ENCODE assay signal across 8 cellular contexts in the genomic region with DNA sequence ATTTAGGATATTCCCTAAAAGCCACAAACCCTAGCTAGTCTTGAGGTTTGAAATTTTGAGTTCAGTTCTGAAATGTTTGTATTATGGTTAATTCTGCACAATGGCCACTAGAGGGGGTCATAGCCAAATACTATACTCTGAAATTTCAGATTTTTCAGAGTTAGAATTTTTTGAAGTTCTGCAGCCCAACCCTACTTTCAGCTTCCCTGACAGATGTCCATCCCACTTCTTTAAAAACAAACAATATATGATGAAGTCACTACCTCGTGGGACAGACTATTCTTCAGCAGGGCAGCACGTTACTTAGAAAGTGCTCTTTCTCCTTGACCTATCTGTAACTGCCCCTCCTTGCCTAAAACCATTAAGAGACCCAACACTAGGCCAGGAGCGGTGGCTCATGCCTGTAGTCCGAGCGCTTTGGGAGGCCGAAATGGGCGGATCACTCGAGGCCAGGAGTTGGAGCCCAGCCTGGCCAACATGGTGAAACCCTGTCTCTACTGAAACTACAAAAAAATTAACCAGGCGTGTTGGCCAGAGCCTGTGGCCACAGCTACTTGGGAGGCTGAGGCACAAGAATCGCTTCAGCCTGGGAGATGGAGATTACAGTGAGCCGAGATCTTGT. TPM values are rescaled to one million over a fixed set of nuclear protein-coding genes. Genes with fewer than 3 reads are reported as not detected.
A peak's percentile ranks its signal among the peaks of the same experiment; 100 is the strongest.
DNase-seq lines count a peak whose midpoint lies in the region; ATAC-seq, FAIRE-seq and TF ChIP-seq lines count a peak whose summit lies in the region.

No MANE protein-coding gene starts in this region.

- TF ChIP-seq POLR2A in H54 (IDR thresholded peaks at IDR 0.05; ENCODE audit: low read depth, low read length) = no peak

- no peak overlapping the region for H3K9ac ChIP-seq in liver (ENCODE audit: low read depth in 1 of 2, low read length in 2 of 2)

- ATAC-seq in GM18867 (IDR thresholded peaks at IDR 0.05; ENCODE audit: unreplicated experiment) = no peak

- no peaks in the 10 kb centered on the region for H3K9me3 ChIP-seq in liver (ENCODE audit: control insufficient read depth in 4 of 4, low read length in 3 of 4)

- peak; percentile 66 for FAIRE-seq in H54 (lab: Jason Lieb, UNC)

- no peak overlapping the region for H3K27ac ChIP-seq in liver (ENCODE audit: low read depth in 1 of 2, low read length in 2 of 2)

- WGBS in liver = 49% methylated on average over 11 of the region's 11 CpGs

- DNase-seq in COR-L47 (lab: John Stamatoyannopoulos, UW) = peak; percentile 35
- peak; percentile 13 for DNase-seq in H54 (ENCODE audit: insufficient read length, low spot score)
- DNase-seq in NCI-H82 (lab: John Stamatoyannopoulos, UW) = peak; percentile 74
- peak; percentile 53 to 62 for DNase-seq in cardiac fibroblast (ENCODE audit: low read depth in 2 of 2)
- DNase-seq in GOT3 (lab: John Stamatoyannopoulos, UW) = no peak
- DNase-seq in NK-92 treated with Interleukin-12 subunit alpha and Interleukin-12 subunit beta, amount 100 ng/mL, for 24 hours (lab: John Stamatoyannopoulos, UW) = no peak

- H3K4me3 ChIP-seq in cardiac fibroblast (replicated peaks in 1 of 2; ENCODE audit: low read depth in 2 of 2, low read length in 2 of 2) = no peak overlapping the region
- no peak overlapping the region for H3K4me3 ChIP-seq in liver (ENCODE audit: low read depth in 1 of 3, low read length in 3 of 3)

- H3K4me1 ChIP-seq in liver (ENCODE audit: control insufficient read depth in 4 of 4, insufficient read depth in 4 of 4, low read length in 3 of 4) = no peaks in the 10 kb centered on the region

- no peaks in the 10 kb centered on the region for H3K36me3 ChIP-seq in liver (ENCODE audit: control insufficient read depth in 4 of 4, insufficient read depth in 3 of 4, low read depth in 1 of 4, low read length in 3 of 4)

- TF ChIP-seq RAD21 in liver (IDR thresholded peaks at IDR 0.05) = peak; percentile 78 to 79

- no peaks in the 10 kb centered on the region for H3K27me3 ChIP-seq in liver (ENCODE audit: control insufficient read depth in 4 of 4, insufficient read depth in 4 of 4, low read length in 3 of 4)

- TF ChIP-seq CTCF in cardiac fibroblast (IDR thresholded peaks at IDR 0.05; ENCODE audit: low read depth, low read length) (peak; percentile 54), liver (IDR thresholded peaks at IDR 0.05; ENCODE audit: low read depth, low read length, missing input control) (peak; percentile 58)

TF ChIP-seq in liver, 16 proteins besides CTCF, POLR2A, EP300 and RAD21:
- TF ChIP-seq SP1 (IDR thresholded peaks at IDR 0.05) = no peak
- TF ChIP-seq RXRA (IDR thresholded peaks at IDR 0.05) = no peak
- no peak for TF ChIP-seq GABPA (IDR thresholded peaks at IDR 0.05 in 1 of 2, conservative IDR thresholded peaks at IDR 0.05 in 1 of 2)
TF ChIP-seq in liver: peak in this region for 0.

RNA-seq across cellular contexts. Expression of gene PAPOLG, which starts 48.2 kb away (rescaled TPM):
- 1 to 10 TPM; 5.0 to 7.7 TPM for total RNA-seq in liver
- 1 to 10 TPM; 1.8 to 2.1 TPM for polyA plus RNA-seq in liver

Comparison
In these comparisons a context has a peak if more than half of its experiments do, and no peak if none do; other contexts are left out.
1. DNase-seq: peak in COR-L47 (single experiment), H54 (single experiment), NCI-H82 (single experiment) and cardiac fibroblast (2 of 2); none in GOT3 (single experiment) and NK-92 treated with Interleukin-12 subunit alpha and Interleukin-12 subunit beta, amount 100 ng/mL, for 24 hours (single experiment).